ENCODE assay signal across 10 cellular contexts in the genomic region with DNA sequence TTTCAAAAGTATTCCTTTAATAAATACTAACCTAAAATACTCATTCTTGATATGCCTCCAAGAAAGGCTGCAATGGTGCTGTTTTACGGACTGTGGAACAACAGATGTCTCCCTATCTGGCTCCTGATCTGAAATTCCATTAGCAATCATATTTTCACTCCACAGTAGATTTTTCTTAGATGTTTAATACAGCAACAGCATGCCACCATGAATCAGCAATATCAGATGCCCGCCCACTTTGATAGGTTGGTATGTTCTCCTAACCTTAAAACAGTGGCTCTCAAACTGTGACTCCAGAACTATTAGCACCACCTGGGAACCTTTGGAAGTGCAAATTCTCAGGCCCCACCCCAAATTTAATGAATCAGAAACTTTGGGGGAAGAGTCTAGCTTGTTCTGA.
DNase-seq lines count a peak whose midpoint lies in the region; ATAC-seq and FAIRE-seq lines count a peak whose summit lies in the region.
"Had no signal": no experiment of that assay in that cellular context is flagged by ENCODE, and none has a peak within 500 bp of the region (broad histone marks: within the 10 kb centered on the region; RNA-seq: fewer than 3 reads in every experiment).

No MANE protein-coding gene starts in this region.

- no peak for ATAC-seq in GM18868 (IDR thresholded peaks at IDR 0.05; ENCODE audit: unreplicated experiment)

- DNase-seq in Ammon's horn (ENCODE audit: low spot score), result peak; percentile 43
- DNase-seq in HCEC 1CT, result peak; percentile 53
- peak; percentile 7 for DNase-seq in amniotic stem cell (lab: John Stamatoyannopoulos, UW)
- DNase-seq in kidney tubule cell (ENCODE audit: low spot score), result peak; percentile 32
- DNase-seq in RCC 7860 (ENCODE audit: low spot score), result no peak
- no peak for DNase-seq in 8988T
- DNase-seq in DMS53 (lab: John Stamatoyannopoulos, UW), result no peak
- DNase-seq: activated B cell treated with CpG ODN at 0.5 μM for 24 hours; activated naive CD4-positive, alpha-beta T cell treated with anti-CD3 and anti-CD28 coated beads, Interleukin-2, amount 50 U/mL, for 16 hours had no signal

- FAIRE-seq in RCC 7860 (lab: Jason Lieb, UNC), result no peak

Comparison
In these comparisons a context has a peak if more than half of its experiments do, and no peak if none do; other contexts are left out.
1. DNase-seq: peak in Ammon's horn (single experiment), HCEC 1CT (single experiment), amniotic stem cell (single experiment) and kidney tubule cell (single experiment); none in RCC 7860 (single experiment), 8988T (single experiment) and DMS53 (single experiment).